8 cellular contexts compared by ENCODE assay signal in the genomic region with DNA sequence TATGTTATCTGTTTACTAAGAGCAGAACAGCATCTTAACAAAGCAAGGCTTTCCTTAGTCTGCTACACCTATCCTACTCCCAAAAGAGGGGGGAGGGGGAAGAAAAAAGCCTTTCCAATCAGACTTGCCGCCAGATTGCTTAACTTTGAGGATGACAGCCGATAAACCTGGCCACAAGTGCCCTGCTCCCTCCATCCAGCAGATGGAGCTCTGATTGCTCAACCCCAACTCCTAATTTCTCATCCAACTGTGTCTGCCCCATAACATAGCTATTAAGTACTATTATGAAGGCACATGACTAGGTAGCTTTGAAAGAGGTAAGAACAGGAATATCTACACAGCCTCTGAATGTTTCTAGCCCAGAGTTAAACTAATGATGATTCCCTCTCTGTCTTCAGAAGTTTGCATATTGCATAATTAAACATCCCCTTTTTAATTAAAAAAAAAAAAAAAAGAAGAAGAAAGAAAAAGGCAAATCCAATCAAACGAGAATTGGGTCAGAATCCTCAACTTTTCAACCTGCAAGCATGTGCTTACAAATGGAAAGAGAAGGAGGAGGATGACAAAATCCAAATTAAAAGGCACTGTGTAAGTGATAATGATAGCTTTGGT.
A peak's percentile ranks its signal among the peaks of the same experiment; 100 is the strongest.
DNase-seq lines count a peak whose midpoint lies in the region; ATAC-seq, FAIRE-seq and TF ChIP-seq lines count a peak whose summit lies in the region.

No MANE protein-coding gene starts in this region.

- no peaks in the 10 kb centered on the region for H3K9me1 ChIP-seq in K562 (ENCODE audit: control insufficient read depth, insufficient read depth, low read length)

- 0% methylated on average over 2 of the region's 3 CpGs for WGBS in K562 (ENCODE audit: insufficient coverage, low coverage, missing lambda C conversion rate)
- 33% methylated on average over 1 of the region's 3 CpGs for WGBS in mesenchymal stem cell

- no peak overlapping the region for H4K91ac ChIP-seq in mesenchymal stem cell (ENCODE audit: low read length)

- H3K9ac ChIP-seq in K562 (ENCODE audit: insufficient read depth in 1 of 2, low read depth in 2 of 2, low read length in 2 of 2) (no peak overlapping the region), mesenchymal stem cell (ENCODE audit: low read length) (no peak overlapping the region)

- no peak overlapping the region for H3K4ac ChIP-seq in mesenchymal stem cell (ENCODE audit: low read depth in 1 of 2, low read length in 2 of 2)

- H3K36me3 ChIP-seq in HAP-1 (replicated peaks) (no peaks in the 10 kb centered on the region), K562 (ENCODE audit: control insufficient read depth, insufficient read depth, low read length) (no peaks in the 10 kb centered on the region), mesenchymal stem cell (ENCODE audit: control insufficient read depth in 1 of 2, insufficient read depth in 2 of 2, low read depth in 1 of 2, low read length in 2 of 2) (no peaks in the 10 kb centered on the region)

- intact Hi-C loops in K562 (cut with micrococcal nuclease) = no loop called here

- no peak overlapping the region for H2BK120ac ChIP-seq in mesenchymal stem cell (ENCODE audit: low read depth, low read length)

- H3K79me2 ChIP-seq in K562 (ENCODE audit: control insufficient read depth, insufficient read depth, low read length) = no peaks in the 10 kb centered on the region

- TF ChIP-seq RAD21 in K562 (CRISPR knock-in tag; conservative IDR thresholded peaks at IDR 0.05 in 1 of 2, IDR thresholded peaks at IDR 0.05 in 1 of 2) = no peak

- no peak overlapping the region for H3K18ac ChIP-seq in mesenchymal stem cell (ENCODE audit: low read depth in 1 of 2, low read length in 2 of 2)

- no peak overlapping the region for H2AK5ac ChIP-seq in mesenchymal stem cell (ENCODE audit: low read length, severe bottlenecking)

- H3K27me3 ChIP-seq in HAP-1 (ENCODE audit: low read depth) = no peaks in the 10 kb centered on the region
- H3K27me3 ChIP-seq in K562 (ENCODE audit: control insufficient read depth in 2 of 2, insufficient read depth in 2 of 2, low read length in 2 of 2) = no peaks in the 10 kb centered on the region
- no peaks in the 10 kb centered on the region for H3K27me3 ChIP-seq in mesenchymal stem cell (ENCODE audit: control insufficient read depth in 1 of 2, insufficient read depth in 1 of 2, low read length in 2 of 2)

- H4K8ac ChIP-seq in mesenchymal stem cell (ENCODE audit: low read length) = no peak overlapping the region

- no peaks in the 10 kb centered on the region for H3K79me1 ChIP-seq in mesenchymal stem cell (replicated peaks; ENCODE audit: low read length, poor library complexity, severe bottlenecking)

- CTCF ChIA-PET in K562 (lab: Yijun Ruan, JAX; ENCODE audit: low intra/inter-chr PET ratio) = no interaction called here

- in situ Hi-C loops in HAP-1 (cut with MboI; ENCODE audit: low sequenced_read_pairs) (no loop called here), K562 (cut with MboI) (no loop called here)

- no peak for TF ChIP-seq EP300 in K562 (IDR thresholded peaks at IDR 0.05; ENCODE audit: low read length)

- no peak overlapping the region for H2BK12ac ChIP-seq in mesenchymal stem cell (ENCODE audit: low read length in 2 of 2)

- TF ChIP-seq POLR2A in NB4 (IDR thresholded peaks at IDR 0.05; ENCODE audit: extremely low read depth, insufficient read length) = no peak
- no peak for TF ChIP-seq POLR2A in K562 (conservative IDR thresholded peaks at IDR 0.05)

- H3K27ac ChIP-seq in K562 (ENCODE audit: extremely low read depth, low read depth, low read length) (no peak overlapping the region), mesenchymal stem cell (ENCODE audit: low read length, poor library complexity, severe bottlenecking) (no peak overlapping the region)

- no peak overlapping the region for H3K23ac ChIP-seq in mesenchymal stem cell (ENCODE audit: low read length in 2 of 2)

- H3K9me3 ChIP-seq in HAP-1 (no peaks in the 10 kb centered on the region), K562 (replicated peaks; ENCODE audit: control insufficient read depth, insufficient read depth, low read depth, low read length) (no peaks in the 10 kb centered on the region; the same call in 1 of the 2 replicates), mesenchymal stem cell (ENCODE audit: control insufficient read depth, low read length) (peaks cover 4% of the 10 kb centered on the region)

- POLR2A ChIA-PET in K562 (lab: Yijun Ruan, JAX) = no interaction called here

- H3K4me3 ChIP-seq in HAP-1 = no peak overlapping the region
- H3K4me3 ChIP-seq in NB4 (ENCODE audit: low read depth, low read length) = no peak overlapping the region
- H3K4me3 ChIP-seq in K562 = no peak overlapping the region
- no peak overlapping the region for H3K4me3 ChIP-seq in mesenchymal stem cell (ENCODE audit: insufficient read depth in 1 of 2, low read depth in 1 of 2, low read length in 2 of 2)

- no peak overlapping the region for H3K4me2 ChIP-seq in K562 (ENCODE audit: insufficient read depth, low read length)
- H3K4me2 ChIP-seq in mesenchymal stem cell (ENCODE audit: low read length, poor library complexity, severe bottlenecking) = no peak overlapping the region

- DNase-seq in A172 (ENCODE audit: low spot score) = peak; percentile 19
- peak; percentile 1 for DNase-seq in EH (ENCODE audit: low read depth)
- DNase-seq in HAP-1 (ENCODE audit: low spot score in 2 of 2) = peak; percentile 7 to 24
- DNase-seq in NB4 (ENCODE audit: low read depth) = peak; percentile 53
- peak; percentile 1 to 20 (median 12) for DNase-seq in K562 (ENCODE audit: extremely low read depth in 1 of 4, low spot score in 3 of 4)
- peak; percentile 27 for DNase-seq in mesenchymal stem cell
- no peak for DNase-seq in hippocampal formation (lab: John Stamatoyannopoulos, UW)
- no peak for DNase-seq in central memory CD4-positive, alpha-beta T cell

- H3K4me1 ChIP-seq in HAP-1 (no peaks in the 10 kb centered on the region), K562 (replicated peaks in 1 of 2; ENCODE audit: control insufficient read depth in 2 of 2, insufficient read depth in 2 of 2, low read length in 2 of 2) (no peaks in the 10 kb centered on the region), mesenchymal stem cell (ENCODE audit: control insufficient read depth, insufficient read depth, low read depth, low read length) (peaks cover 2% of the 10 kb centered on the region)

- BruUV-seq in K562 (replicated peaks; lab: Mats Ljungman, UMichigan) = no TSS peak

- H2AFZ ChIP-seq in K562 (ENCODE audit: low read depth, low read length) = no peak overlapping the region
- no peak overlapping the region for H2AFZ ChIP-seq in mesenchymal stem cell (ENCODE audit: low read depth, low read length)

- H2BK5ac ChIP-seq in mesenchymal stem cell (ENCODE audit: low read depth, low read length, poor library complexity, severe bottlenecking) = no peak overlapping the region

- no peaks in the 10 kb centered on the region for H4K20me1 ChIP-seq in K562 (replicated peaks; ENCODE audit: control insufficient read depth, insufficient read depth, low read length)

- ATAC-seq in K562 = no peak

- no peak for FAIRE-seq in K562 (lab: Jason Lieb, UNC)

- no peak overlapping the region for H2BK15ac ChIP-seq in mesenchymal stem cell (ENCODE audit: low read depth, poor library complexity, severe bottlenecking)

- no peak overlapping the region for H3K14ac ChIP-seq in mesenchymal stem cell (ENCODE audit: low read length in 2 of 2)

- TF ChIP-seq CTCF in NB4 (IDR thresholded peaks at IDR 0.05; ENCODE audit: low read depth, low read length) (peak; percentile 84), K562 (IDR thresholded peaks at IDR 0.05 in 2 of 3, conservative IDR thresholded peaks at IDR 0.05 in 1 of 3; ENCODE audit: insufficient read depth in 2 of 3, low read depth in 1 of 3, low read length in 3 of 3) (peak in 2 of 3 experiments; percentile 27 to 42; a peak in 2 of 6 replicates)

TF ChIP-seq in K562, 482 proteins besides CTCF, POLR2A, EP300 and RAD21:
- TF ChIP-seq PHB2 (IDR thresholded peaks at IDR 0.05; ENCODE audit: low read depth) (no peak), CEBPB (tag; IDR thresholded peaks at IDR 0.05) (peak; percentile 47; the same call in 1 of the 2 replicates), CEBPG (CRISPR knock-in tag; IDR thresholded peaks at IDR 0.05) (no peak), CEBPG (tag; conservative IDR thresholded peaks at IDR 0.05 in 1 of 2, IDR thresholded peaks at IDR 0.05 in 1 of 2) (peak; percentile 27 to 34; a peak in 2 of 4 replicates), ARID2 (IDR thresholded peaks at IDR 0.05) (no peak), NELFE (IDR thresholded peaks at IDR 0.05; ENCODE audit: insufficient read depth, insufficient read length) (no peak)

Comparison
In these comparisons a context has a peak if more than half of its experiments do, and no peak if none do; other contexts are left out.
1. DNase-seq: peak in A172 (single experiment), EH (single experiment), HAP-1 (2 of 2), NB4 (single experiment), K562 (4 of 4) and mesenchymal stem cell (single experiment); none in hippocampal formation (0 of 2) and central memory CD4-positive, alpha-beta T cell (single experiment).